Comparison of ENCODE assay signal across 9 cellular contexts in the genomic region with DNA sequence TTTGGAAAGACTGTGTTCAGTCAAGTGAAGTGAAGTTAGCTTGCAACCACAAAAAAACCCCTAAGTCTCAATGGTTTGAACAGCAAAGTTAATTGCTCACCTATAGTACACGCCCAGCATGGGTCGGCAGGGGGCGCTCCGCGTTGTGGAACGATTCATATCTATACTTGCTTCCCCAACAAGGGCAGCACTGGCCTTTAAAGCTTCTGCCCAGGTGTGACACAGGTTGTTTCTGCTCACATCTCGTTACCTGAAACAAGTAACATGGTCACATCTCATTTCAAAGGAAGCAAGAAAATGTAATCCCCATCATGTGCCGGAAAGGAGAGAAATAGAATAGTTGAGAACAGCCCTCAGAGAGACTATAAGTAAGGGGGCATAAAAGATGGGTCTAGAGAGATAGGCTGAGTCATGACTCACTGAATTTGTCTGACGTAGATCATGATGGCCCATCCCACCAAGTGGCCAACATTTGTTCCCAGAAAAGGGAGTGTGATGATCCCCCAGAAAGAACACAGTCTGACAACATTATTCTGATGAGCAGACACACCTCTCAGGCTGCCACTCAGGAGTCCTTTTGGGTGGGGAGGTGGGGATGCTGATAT. TPM values are rescaled to one million over a fixed set of nuclear protein-coding genes. Genes with fewer than 3 reads are reported as not detected.
DNase-seq lines count a peak whose midpoint lies in the region; ATAC-seq and TF ChIP-seq lines count a peak whose summit lies in the region.
"Had no signal": no experiment of that assay in that cellular context is flagged by ENCODE, and none has a peak within 500 bp of the region (broad histone marks: within the 10 kb centered on the region; RNA-seq: fewer than 3 reads in every experiment).

No MANE protein-coding gene starts in this region.

- in situ Hi-C loops in astrocyte of the spinal cord (cut with HindIII; ENCODE audit: low sequenced_read_pairs): loop anchor here (10.0 kb wide), 1 partner anchor 80 kb away; no protein-coding TSS in a partner anchor

- H3K4me3 ChIP-seq in astrocyte of the spinal cord (ENCODE audit: low read depth, low read length): no peak overlapping the region

- peak; percentile 93 for TF ChIP-seq CTCF in astrocyte of the spinal cord (IDR thresholded peaks at IDR 0.05; ENCODE audit: low read depth, low read length)

- DNase-seq in A172 (ENCODE audit: low spot score) (peak; percentile 63), NCI-H1930 (lab: John Stamatoyannopoulos, UW) (peak; percentile 56 to 80), UCSD-AML1 (lab: John Stamatoyannopoulos, UW; ENCODE audit: unreplicated experiment) (peak; percentile 74), astrocyte of the spinal cord (ENCODE audit: low read depth, low spot score) (peak; percentile 62), iPS-NIHi11 (ENCODE audit: low spot score) (peak; percentile 71)
- peak; percentile 90 for DNase-seq in stimulated activated CD4-positive, alpha-beta T cell treated with anti-CD3 and anti-CD28 coated beads, Interleukin-15, amount 100 ng/mL, for 24 hours

- ATAC-seq in GM18873 (IDR thresholded peaks at IDR 0.05; ENCODE audit: low FRiP score, unreplicated experiment) (peak; percentile 50), HG03520 (IDR thresholded peaks at IDR 0.05; ENCODE audit: unreplicated experiment) (no peak)

RNA-seq across cellular contexts. Expression of gene HNF4A, which starts 29.0 kb away (rescaled TPM):
- total RNA-seq in A172 (2014; rRNA removed; shearing (Covaris generic)): not detected in 2 replicates
- total RNA-seq: skeletal muscle tissue had no signal

RNA-seq across cellular contexts. Expression of gene R3HDML, which starts 47.7 kb away (rescaled TPM):
- total RNA-seq in A172 (2014; rRNA removed; shearing (Covaris generic)): not detected in 2 replicates
- total RNA-seq: skeletal muscle tissue had no signal
